ENCODE assay signal across 35 cellular contexts in the genomic region with DNA sequence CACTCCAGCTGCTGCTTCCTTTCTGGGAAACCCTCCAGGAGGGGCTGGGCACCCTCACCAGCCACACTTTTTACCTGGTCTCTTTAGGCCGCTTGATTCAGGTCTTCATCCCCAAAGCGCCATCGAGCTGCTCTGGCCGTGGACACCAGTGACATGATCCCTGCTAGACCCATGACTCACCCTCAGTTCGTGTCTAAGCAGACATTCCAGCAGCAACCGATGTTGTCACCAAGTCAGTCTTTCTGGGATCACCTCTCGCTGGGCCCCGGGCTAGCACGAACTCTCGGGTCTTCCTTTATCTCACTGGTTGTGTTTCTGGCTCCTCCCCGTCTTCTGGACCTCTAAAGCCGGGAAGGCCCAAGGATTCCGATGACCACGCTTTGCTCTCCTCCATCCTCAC. TPM values are rescaled to one million over a fixed set of nuclear protein-coding genes. Genes with fewer than 3 reads are reported as not detected.
"Had no signal": no experiment of that assay in that cellular context is flagged by ENCODE, and none has a peak within 500 bp of the region (broad histone marks: within the 10 kb centered on the region; RNA-seq: fewer than 3 reads in every experiment).

No MANE protein-coding gene starts in this region.

- FAIRE-seq: bronchial epithelial cell had no signal

- ATAC-seq: activated CD4-positive, alpha-beta T cell treated with anti-CD3 and anti-CD28 coated beads for 36 hours; activated naive CD4-positive, alpha-beta T cell treated with anti-CD3 and anti-CD28 coated beads, Interleukin-2, amount 50 U/mL, for 72 hours; activated naive CD8-positive, alpha-beta T cell treated with anti-CD3 and anti-CD28 coated beads, Interleukin-2, amount 50 U/mL, for 24 hours; body of pancreas; Panc1 had no signal

- H3K27ac Mint-ChIP-seq: activated CD4-positive, alpha-beta memory T cell treated with anti-CD3 and anti-CD28 coated beads, Interleukin-2, amount 10 ng/mL, durations not matched to agents 7 days and 5 days; activated CD4-positive, alpha-beta T cell treated with anti-CD3 and anti-CD28 coated beads for 36 hours; activated naive CD8-positive, alpha-beta T cell treated with anti-CD3 and anti-CD28 coated beads, Interleukin-2, amount 50 U/mL, for 24 hours; activated T-helper 1 cell treated with anti-CD3 and anti-CD28 coated beads, Interleukin-12 subunit alpha, Interleukin-12 subunit beta, Interleukin-2, Interleukin-4 antibody, amounts not matched to agents 30 ng/mL and 10 ng/mL and 1 ng/mL, durations not matched to agents 14 hours and 24 hours and 36 hours; T-helper 1 cell treated with Interleukin-12 subunit alpha and Interleukin-12 subunit beta and Interleukin-4 antibody, amounts not matched to agents 30 μg/mL and 1 μg/mL, for 36 hours had no signal

- H3K4me1 Mint-ChIP-seq: activated CD4-positive, alpha-beta memory T cell treated with anti-CD3 and anti-CD28 coated beads, Interleukin-2, amount 10 ng/mL, durations not matched to agents 7 days and 5 days; activated CD4-positive, alpha-beta T cell treated with anti-CD3 and anti-CD28 coated beads for 36 hours; activated naive CD8-positive, alpha-beta T cell treated with anti-CD3 and anti-CD28 coated beads, Interleukin-2, amount 50 U/mL, for 24 hours; central memory CD8-positive, alpha-beta T cell had no signal

- H3K36me3 Mint-ChIP-seq: activated naive CD4-positive, alpha-beta T cell treated with anti-CD3 and anti-CD28 coated beads, Interleukin-2, amount 50 U/mL, for 72 hours had no signal

- DNase-seq: activated CD4-positive, alpha-beta memory T cell treated with anti-CD3 and anti-CD28 coated beads, Interleukin-2, amount 10 ng/mL, durations not matched to agents 7 days and 5 days; activated CD4-positive, alpha-beta T cell treated with anti-CD3 and anti-CD28 coated beads for 36 hours; activated CD4-positive, alpha-beta T cell treated with anti-CD3 and anti-CD28 coated beads, Interleukin-2, amount 50 U/mL, for 1 hour; activated CD8-positive, alpha-beta memory T cell treated with anti-CD3 and anti-CD28 coated beads, Interleukin-2, amount 50 U/mL, for 48 hours; activated effector memory CD4-positive, alpha-beta T cell treated with Interleukin-2 at 50 U/mL for 16 hours; activated naive CD4-positive, alpha-beta T cell treated with Interleukin-2 at 50 U/mL for 16 hours; activated naive CD8-positive, alpha-beta T cell treated with anti-CD3 and anti-CD28 coated beads, Interleukin-2, amount 50 U/mL, for 24 hours; activated T-cell treated with anti-CD3 and anti-CD28 coated beads, Interleukin-2, amount 50 U/mL, for 1 hour; amniotic stem cell; body of pancreas; IMR-90; KG1; NCI-H1092; NCI-H1417; NCI-H1694; NCI-H2029 treated with DMSO at 0.1 percent for 48 hours; NCI-H345; NCI-H510A; NCI-H69; NK-92 treated with Interleukin-12 subunit alpha and Interleukin-12 subunit beta, amount 100 ng/mL, for 24 hours; OCI-M1; SHP77 treated with DMSO at 0.1 percent for 48 hours; T-helper 9 cell; WERI-Rb-1 had no signal

- H3K9me3 ChIP-seq: ascending aorta, body of pancreas had no signal

- H3K4me3 Mint-ChIP-seq: activated CD4-positive, alpha-beta memory T cell treated with anti-CD3 and anti-CD28 coated beads, Interleukin-2, amount 10 ng/mL, durations not matched to agents 7 days and 5 days; activated CD4-positive, alpha-beta T cell treated with anti-CD3 and anti-CD28 coated beads for 36 hours; activated naive CD8-positive, alpha-beta T cell treated with anti-CD3 and anti-CD28 coated beads, Interleukin-2, amount 50 U/mL, for 24 hours; activated T-helper 1 cell treated with anti-CD3 and anti-CD28 coated beads, Interleukin-12 subunit alpha, Interleukin-12 subunit beta, Interleukin-2, Interleukin-4 antibody, amounts not matched to agents 30 ng/mL and 10 ng/mL and 1 ng/mL, durations not matched to agents 14 hours and 24 hours and 36 hours; central memory CD8-positive, alpha-beta T cell; T-helper 1 cell treated with Interleukin-12 subunit alpha and Interleukin-12 subunit beta and Interleukin-4 antibody, amounts not matched to agents 30 μg/mL and 1 μg/mL, for 36 hours had no signal

RNA-seq across cellular contexts. Expression of a gene that starts 43.0 kb away (rescaled TPM):
- total RNA-seq: activated CD4-positive, alpha-beta memory T cell treated with anti-CD3 and anti-CD28 coated beads, Interleukin-2, amount 10 ng/mL, durations not matched to agents 7 days and 5 days; activated CD4-positive, alpha-beta T cell treated with anti-CD3 and anti-CD28 coated beads for 36 hours; activated CD8-positive, alpha-beta memory T cell treated with anti-CD3 and anti-CD28 coated beads for 36 hours; activated naive CD4-positive, alpha-beta T cell treated with anti-CD3 and anti-CD28 coated beads, Interleukin-2, amount 50 U/mL, for 72 hours; activated T-helper 1 cell treated with anti-CD3 and anti-CD28 coated beads, Interleukin-12 subunit alpha, Interleukin-12 subunit beta, Interleukin-2, Interleukin-4 antibody, amounts not matched to agents 30 ng/mL and 10 ng/mL and 1 ng/mL, durations not matched to agents 14 hours and 24 hours and 36 hours; ascending aorta; body of pancreas; bronchial epithelial cell; IMR-90; LHCN-M2; MCF 10A; SK-MEL-5 had no signal
